Comparison of ENCODE assay signal across 31 cellular contexts in genomic region chr5:87453801-87454200, GRCh38.
"Had no signal": no experiment of that assay in that cellular context is flagged by ENCODE, and none has a peak within 500 bp of the region (broad histone marks: within the 10 kb centered on the region; RNA-seq: fewer than 3 reads in every experiment).

No MANE protein-coding gene starts in this region.

- H3K27me3 ChIP-seq: ascending aorta, breast epithelium, dorsolateral prefrontal cortex, esophagus muscularis mucosa, foreskin keratinocyte, gastroesophageal sphincter, heart right ventricle had no signal

- H3K27ac ChIP-seq: ascending aorta, breast epithelium, coronary artery, esophagus muscularis mucosa, foreskin keratinocyte, gastroesophageal sphincter, heart right ventricle had no signal

- H3K4me3 Mint-ChIP-seq: activated CD4-positive, alpha-beta memory T cell treated with anti-CD3 and anti-CD28 coated beads, Interleukin-2, amount 10 ng/mL, durations not matched to agents 7 days and 5 days; activated CD4-positive, alpha-beta T cell treated with anti-CD3 and anti-CD28 coated beads, Interleukin-2, amount 10 ng/mL, durations not matched to agents 7 days and 5 days; activated naive CD4-positive, alpha-beta T cell treated with anti-CD3 and anti-CD28 coated beads, Interleukin-2, amount 10 ng/mL, durations not matched to agents 7 days and 5 days; activated naive CD8-positive, alpha-beta T cell treated with anti-CD3 and anti-CD28 coated beads, Interleukin-2, amount 10 ng/mL, durations not matched to agents 7 days and 5 days; activated T-cell treated with anti-CD3 and anti-CD28 coated beads, Interleukin-2, amount 50 U/mL, for 24 hours; activated T-cell treated with anti-CD3 and anti-CD28 coated beads, Interleukin-2, amount 50 U/mL, for 72 hours; brain; central memory CD8-positive, alpha-beta T cell; dendritic cell treated with granulocyte-macrophage colony-stimulating factor and Interleukin-4, amounts not matched to agents 40 ng/mL and 50 ng/mL, for 4 days; endodermal cell; T-helper 17 cell; WTC11 had no signal

- H3K36me3 Mint-ChIP-seq: activated naive CD4-positive, alpha-beta T cell treated with anti-CD3 and anti-CD28 coated beads, Interleukin-2, amount 10 ng/mL, durations not matched to agents 7 days and 5 days; activated naive CD4-positive, alpha-beta T cell treated with anti-CD3 and anti-CD28 coated beads, Interleukin-2, amount 50 U/mL, for 72 hours; activated naive CD8-positive, alpha-beta T cell treated with anti-CD3 and anti-CD28 coated beads, Interleukin-2, amount 10 ng/mL, durations not matched to agents 7 days and 5 days; brain; WTC11 had no signal

- H3K9me3 ChIP-seq: ascending aorta, breast epithelium, esophagus muscularis mucosa, gastroesophageal sphincter, heart right ventricle had no signal

- H3K4me3 ChIP-seq: ascending aorta, breast epithelium, coronary artery, dorsolateral prefrontal cortex, esophagus muscularis mucosa, gastroesophageal sphincter, heart right ventricle had no signal

- H3K27me3 Mint-ChIP-seq: brain had no signal

- ATAC-seq: activated naive CD4-positive, alpha-beta T cell treated with anti-CD3 and anti-CD28 coated beads, Interleukin-2, amount 50 U/mL, for 72 hours; activated T-cell treated with anti-CD3 and anti-CD28 coated beads, Interleukin-2, amount 50 U/mL, for 72 hours; foreskin keratinocyte; gastroesophageal sphincter; heart right ventricle; T-helper 17 cell; WTC11 had no signal

- H3K4me1 ChIP-seq: ascending aorta, breast epithelium, esophagus muscularis mucosa, foreskin keratinocyte, gastroesophageal sphincter, heart right ventricle had no signal

- H3K4me1 Mint-ChIP-seq: central memory CD8-positive, alpha-beta T cell; endodermal cell; WTC11 had no signal

- H3K9me3 Mint-ChIP-seq: activated CD4-positive, alpha-beta memory T cell treated with anti-CD3 and anti-CD28 coated beads, Interleukin-2, amount 10 ng/mL, durations not matched to agents 7 days and 5 days; activated CD4-positive, alpha-beta T cell treated with anti-CD3 and anti-CD28 coated beads, Interleukin-2, amount 10 ng/mL, durations not matched to agents 7 days and 5 days; activated naive CD4-positive, alpha-beta T cell treated with anti-CD3 and anti-CD28 coated beads, Interleukin-2, amount 10 ng/mL, durations not matched to agents 7 days and 5 days; activated naive CD4-positive, alpha-beta T cell treated with anti-CD3 and anti-CD28 coated beads, Interleukin-2, amount 50 U/mL, for 72 hours; activated naive CD8-positive, alpha-beta T cell treated with anti-CD3 and anti-CD28 coated beads, Interleukin-2, amount 10 ng/mL, durations not matched to agents 7 days and 5 days; activated T-cell treated with anti-CD3 and anti-CD28 coated beads, Interleukin-2, amount 50 U/mL, for 24 hours; activated T-cell treated with anti-CD3 and anti-CD28 coated beads, Interleukin-2, amount 50 U/mL, for 72 hours; brain; central memory CD8-positive, alpha-beta T cell; dendritic cell treated with granulocyte-macrophage colony-stimulating factor and Interleukin-4, amounts not matched to agents 40 ng/mL and 50 ng/mL, for 4 days; endodermal cell; WTC11 had no signal

- DNase-seq: activated CD4-positive, alpha-beta memory T cell treated with anti-CD3 and anti-CD28 coated beads, Interleukin-2, amount 10 ng/mL, durations not matched to agents 7 days and 5 days; activated CD4-positive, alpha-beta T cell treated with anti-CD3 and anti-CD28 coated beads for 1 hour; activated CD4-positive, alpha-beta T cell treated with anti-CD3 and anti-CD28 coated beads for 4 hours; activated CD4-positive, alpha-beta T cell treated with anti-CD3 and anti-CD28 coated beads, Interleukin-2, amount 10 ng/mL, durations not matched to agents 7 days and 5 days; activated CD4-positive, alpha-beta T cell treated with anti-CD3 and anti-CD28 coated beads, Interleukin-2, amount 50 U/mL, for 4 hours; activated CD8-positive, alpha-beta memory T cell treated with anti-CD3 and anti-CD28 coated beads, Interleukin-2, amount 50 U/mL, for 48 hours; activated gamma-delta T cell; activated naive CD4-positive, alpha-beta T cell; activated naive CD4-positive, alpha-beta T cell treated with anti-CD3 and anti-CD28 coated beads, Interleukin-2, amount 10 ng/mL, durations not matched to agents 7 days and 5 days; activated naive CD8-positive, alpha-beta T cell treated with anti-CD3 and anti-CD28 coated beads, Interleukin-2, amount 10 ng/mL, durations not matched to agents 7 days and 5 days; activated T-cell treated with anti-CD3 and anti-CD28 coated beads for 4 hours; activated T-cell treated with anti-CD3 and anti-CD28 coated beads, Interleukin-2, amount 50 U/mL, for 24 hours; activated T-cell treated with anti-CD3 and anti-CD28 coated beads, Interleukin-2, amount 50 U/mL, for 72 hours; dorsolateral prefrontal cortex; effector memory CD4-positive, alpha-beta T cell; endodermal cell; erythroblast; foreskin keratinocyte; heart right ventricle; T-helper 1 cell; T-helper 17 cell had no signal

- H3K27ac Mint-ChIP-seq: activated CD4-positive, alpha-beta memory T cell treated with anti-CD3 and anti-CD28 coated beads, Interleukin-2, amount 10 ng/mL, durations not matched to agents 7 days and 5 days; activated CD4-positive, alpha-beta T cell treated with anti-CD3 and anti-CD28 coated beads, Interleukin-2, amount 10 ng/mL, durations not matched to agents 7 days and 5 days; activated naive CD4-positive, alpha-beta T cell treated with anti-CD3 and anti-CD28 coated beads, Interleukin-2, amount 50 U/mL, for 72 hours; activated naive CD8-positive, alpha-beta T cell treated with anti-CD3 and anti-CD28 coated beads, Interleukin-2, amount 10 ng/mL, durations not matched to agents 7 days and 5 days; activated T-cell treated with anti-CD3 and anti-CD28 coated beads, Interleukin-2, amount 50 U/mL, for 24 hours; activated T-cell treated with anti-CD3 and anti-CD28 coated beads, Interleukin-2, amount 50 U/mL, for 72 hours; brain; dendritic cell treated with granulocyte-macrophage colony-stimulating factor and Interleukin-4, amounts not matched to agents 40 ng/mL and 50 ng/mL, for 4 days; endodermal cell; T-helper 17 cell; WTC11 had no signal

- H3K36me3 ChIP-seq: ascending aorta, breast epithelium, esophagus muscularis mucosa, gastroesophageal sphincter, heart right ventricle had no signal
